ENCODE assay signal across 10 cellular contexts in genomic region chr12:54385251-54385914, GRCh38. TPM values are rescaled to one million over a fixed set of nuclear protein-coding genes. Genes with fewer than 3 reads are reported as not detected.
DNase-seq lines count a peak whose midpoint lies in the region; ATAC-seq lines count a peak whose summit lies in the region.
"Had no signal": no experiment of that assay in that cellular context is flagged by ENCODE, and none has a peak within 500 bp of the region (broad histone marks: within the 10 kb centered on the region; RNA-seq: fewer than 3 reads in every experiment).

No MANE protein-coding gene starts in this region.

- H3K27ac ChIP-seq in epithelial cell of prostate (peak overlapping the region; percentile 90), skeletal muscle tissue (ENCODE audit: low read depth, low read length) (peak overlapping the region; percentile 81)

- ATAC-seq in GM19043 (IDR thresholded peaks at IDR 0.05; ENCODE audit: low read depth, unreplicated experiment) (peak; percentile 37), HG03460 (IDR thresholded peaks at IDR 0.05; ENCODE audit: unreplicated experiment) (peak; percentile 57), GM18867 (IDR thresholded peaks at IDR 0.05; ENCODE audit: unreplicated experiment) (no peak)

- DNase-seq in epithelial cell of prostate (ENCODE audit: low read depth, low spot score) (no peak), HuH-7.5 (ENCODE audit: low spot score) (no peak), KG1 (lab: John Stamatoyannopoulos, UW) (no peak), SHP77 (lab: John Stamatoyannopoulos, UW) (no peak)
- DNase-seq: T-helper 2 cell had no signal

- H3K27me3 ChIP-seq in skeletal muscle tissue (ENCODE audit: control insufficient read depth in 3 of 3, insufficient read depth in 3 of 3, low read length in 3 of 3): no peaks in the 10 kb centered on the region

- peaks cover 0 to 4% (median 0%) of the 10 kb centered on the region in 3 donors for H3K36me3 ChIP-seq in skeletal muscle tissue (ENCODE audit: control insufficient read depth in 3 of 3, insufficient read depth in 3 of 3, low read length in 3 of 3)

- H3K9me3 ChIP-seq in skeletal muscle tissue (ENCODE audit: control insufficient read depth in 3 of 3, low read length in 3 of 3): no peaks in the 10 kb centered on the region

- H3K4me3 ChIP-seq in skeletal muscle tissue (ENCODE audit: low read length in 3 of 3): peak overlapping the region; percentile 56 to 79 (median 75)

- peaks cover 29 to 65% (median 62%) of the 10 kb centered on the region in 3 donors for H3K4me1 ChIP-seq in skeletal muscle tissue (ENCODE audit: control insufficient read depth in 3 of 3, insufficient read depth in 3 of 3, low read length in 3 of 3)

- peak overlapping the region; percentile 61 to 88 (median 75) for H3K9ac ChIP-seq in skeletal muscle tissue (ENCODE audit: low read depth in 1 of 3, low read length in 3 of 3)

RNA-seq across cellular contexts. Expression of gene ZNF385A, which starts 0.8 kb away (rescaled TPM):
- total RNA-seq in skeletal muscle tissue: 3.7 TPM

RNA-seq across cellular contexts. Expression of gene GPR84, which starts 21.1 kb away (rescaled TPM):
- not detected for total RNA-seq in skeletal muscle tissue
- total RNA-seq: endothelial cell of umbilical vein had no signal

RNA-seq across cellular contexts. Expression of gene ITGA5, which starts 33.7 kb away (rescaled TPM):
- total RNA-seq in skeletal muscle tissue: 78.8 TPM
